1 cellular context compared by ENCODE assay signal in the genomic region with DNA sequence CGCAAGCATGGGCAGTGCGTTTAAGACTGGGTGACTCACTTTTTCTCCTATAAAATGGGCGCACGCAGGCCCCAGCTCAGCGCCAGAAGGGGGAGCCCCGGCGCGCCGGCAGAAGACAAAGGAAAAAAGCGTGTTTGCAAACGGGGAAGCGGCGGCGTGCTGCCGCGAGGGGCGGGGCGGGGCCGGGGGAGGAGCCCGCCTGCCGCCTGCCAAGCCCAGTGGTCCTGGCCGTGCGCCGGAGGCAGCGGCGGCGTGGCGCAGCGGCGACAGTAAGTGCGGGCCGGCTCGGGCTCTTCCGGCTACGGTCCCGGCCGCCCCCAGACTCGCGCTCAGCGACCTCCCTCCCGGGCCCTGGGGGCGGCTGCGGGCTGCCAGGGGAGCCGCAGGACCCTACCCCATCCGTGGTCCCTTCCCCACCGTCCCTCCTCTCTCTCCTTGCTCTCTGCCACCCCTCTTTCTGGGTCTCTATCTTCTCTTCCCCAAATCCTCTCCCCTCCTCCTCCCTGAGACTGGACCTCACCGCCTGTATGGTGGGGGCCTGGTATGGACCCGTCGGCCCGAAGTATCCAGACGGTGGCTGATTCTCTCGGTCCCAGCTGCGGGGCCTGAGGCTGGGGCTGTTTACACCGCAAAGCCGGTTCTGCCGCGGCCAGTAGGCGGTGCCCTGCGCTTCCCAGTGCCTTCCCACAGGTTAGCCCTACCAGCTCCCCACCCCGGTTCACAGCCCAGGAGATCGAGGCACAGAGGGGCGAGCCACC.
TF ChIP-seq lines count a peak whose summit lies in the region.

A gene (plus strand): TSS at position 218 of the 758 bp plus-strand sequence. CDS start 51 bp downstream, at position 269.

TF ChIP-seq in H1, 55 proteins besides CTCF, POLR2A, EP300 and RAD21 (continued from another document):
- TF ChIP-seq, protein P1, sequence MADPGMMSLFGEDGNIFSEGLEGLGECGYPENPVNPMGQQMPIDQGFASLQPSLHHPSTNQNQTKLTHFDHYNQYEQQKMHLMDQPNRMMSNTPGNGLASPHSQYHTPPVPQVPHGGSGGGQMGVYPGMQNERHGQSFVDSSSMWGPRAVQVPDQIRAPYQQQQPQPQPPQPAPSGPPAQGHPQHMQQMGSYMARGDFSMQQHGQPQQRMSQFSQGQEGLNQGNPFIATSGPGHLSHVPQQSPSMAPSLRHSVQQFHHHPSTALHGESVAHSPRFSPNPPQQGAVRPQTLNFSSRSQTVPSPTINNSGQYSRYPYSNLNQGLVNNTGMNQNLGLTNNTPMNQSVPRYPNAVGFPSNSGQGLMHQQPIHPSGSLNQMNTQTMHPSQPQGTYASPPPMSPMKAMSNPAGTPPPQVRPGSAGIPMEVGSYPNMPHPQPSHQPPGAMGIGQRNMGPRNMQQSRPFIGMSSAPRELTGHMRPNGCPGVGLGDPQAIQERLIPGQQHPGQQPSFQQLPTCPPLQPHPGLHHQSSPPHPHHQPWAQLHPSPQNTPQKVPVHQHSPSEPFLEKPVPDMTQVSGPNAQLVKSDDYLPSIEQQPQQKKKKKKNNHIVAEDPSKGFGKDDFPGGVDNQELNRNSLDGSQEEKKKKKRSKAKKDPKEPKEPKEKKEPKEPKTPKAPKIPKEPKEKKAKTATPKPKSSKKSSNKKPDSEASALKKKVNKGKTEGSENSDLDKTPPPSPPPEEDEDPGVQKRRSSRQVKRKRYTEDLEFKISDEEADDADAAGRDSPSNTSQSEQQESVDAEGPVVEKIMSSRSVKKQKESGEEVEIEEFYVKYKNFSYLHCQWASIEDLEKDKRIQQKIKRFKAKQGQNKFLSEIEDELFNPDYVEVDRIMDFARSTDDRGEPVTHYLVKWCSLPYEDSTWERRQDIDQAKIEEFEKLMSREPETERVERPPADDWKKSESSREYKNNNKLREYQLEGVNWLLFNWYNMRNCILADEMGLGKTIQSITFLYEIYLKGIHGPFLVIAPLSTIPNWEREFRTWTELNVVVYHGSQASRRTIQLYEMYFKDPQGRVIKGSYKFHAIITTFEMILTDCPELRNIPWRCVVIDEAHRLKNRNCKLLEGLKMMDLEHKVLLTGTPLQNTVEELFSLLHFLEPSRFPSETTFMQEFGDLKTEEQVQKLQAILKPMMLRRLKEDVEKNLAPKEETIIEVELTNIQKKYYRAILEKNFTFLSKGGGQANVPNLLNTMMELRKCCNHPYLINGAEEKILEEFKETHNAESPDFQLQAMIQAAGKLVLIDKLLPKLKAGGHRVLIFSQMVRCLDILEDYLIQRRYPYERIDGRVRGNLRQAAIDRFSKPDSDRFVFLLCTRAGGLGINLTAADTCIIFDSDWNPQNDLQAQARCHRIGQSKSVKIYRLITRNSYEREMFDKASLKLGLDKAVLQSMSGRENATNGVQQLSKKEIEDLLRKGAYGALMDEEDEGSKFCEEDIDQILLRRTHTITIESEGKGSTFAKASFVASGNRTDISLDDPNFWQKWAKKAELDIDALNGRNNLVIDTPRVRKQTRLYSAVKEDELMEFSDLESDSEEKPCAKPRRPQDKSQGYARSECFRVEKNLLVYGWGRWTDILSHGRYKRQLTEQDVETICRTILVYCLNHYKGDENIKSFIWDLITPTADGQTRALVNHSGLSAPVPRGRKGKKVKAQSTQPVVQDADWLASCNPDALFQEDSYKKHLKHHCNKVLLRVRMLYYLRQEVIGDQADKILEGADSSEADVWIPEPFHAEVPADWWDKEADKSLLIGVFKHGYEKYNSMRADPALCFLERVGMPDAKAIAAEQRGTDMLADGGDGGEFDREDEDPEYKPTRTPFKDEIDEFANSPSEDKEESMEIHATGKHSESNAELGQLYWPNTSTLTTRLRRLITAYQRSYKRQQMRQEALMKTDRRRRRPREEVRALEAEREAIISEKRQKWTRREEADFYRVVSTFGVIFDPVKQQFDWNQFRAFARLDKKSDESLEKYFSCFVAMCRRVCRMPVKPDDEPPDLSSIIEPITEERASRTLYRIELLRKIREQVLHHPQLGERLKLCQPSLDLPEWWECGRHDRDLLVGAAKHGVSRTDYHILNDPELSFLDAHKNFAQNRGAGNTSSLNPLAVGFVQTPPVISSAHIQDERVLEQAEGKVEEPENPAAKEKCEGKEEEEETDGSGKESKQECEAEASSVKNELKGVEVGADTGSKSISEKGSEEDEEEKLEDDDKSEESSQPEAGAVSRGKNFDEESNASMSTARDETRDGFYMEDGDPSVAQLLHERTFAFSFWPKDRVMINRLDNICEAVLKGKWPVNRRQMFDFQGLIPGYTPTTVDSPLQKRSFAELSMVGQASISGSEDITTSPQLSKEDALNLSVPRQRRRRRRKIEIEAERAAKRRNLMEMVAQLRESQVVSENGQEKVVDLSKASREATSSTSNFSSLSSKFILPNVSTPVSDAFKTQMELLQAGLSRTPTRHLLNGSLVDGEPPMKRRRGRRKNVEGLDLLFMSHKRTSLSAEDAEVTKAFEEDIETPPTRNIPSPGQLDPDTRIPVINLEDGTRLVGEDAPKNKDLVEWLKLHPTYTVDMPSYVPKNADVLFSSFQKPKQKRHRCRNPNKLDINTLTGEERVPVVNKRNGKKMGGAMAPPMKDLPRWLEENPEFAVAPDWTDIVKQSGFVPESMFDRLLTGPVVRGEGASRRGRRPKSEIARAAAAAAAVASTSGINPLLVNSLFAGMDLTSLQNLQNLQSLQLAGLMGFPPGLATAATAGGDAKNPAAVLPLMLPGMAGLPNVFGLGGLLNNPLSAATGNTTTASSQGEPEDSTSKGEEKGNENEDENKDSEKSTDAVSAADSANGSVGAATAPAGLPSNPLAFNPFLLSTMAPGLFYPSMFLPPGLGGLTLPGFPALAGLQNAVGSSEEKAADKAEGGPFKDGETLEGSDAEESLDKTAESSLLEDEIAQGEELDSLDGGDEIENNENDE (IDR thresholded peaks at IDR 0.05; ENCODE audit: insufficient replicate concordance, low read length) = no peak
- TF ChIP-seq HDAC2 (IDR thresholded peaks at IDR 0.05; ENCODE audit: borderline replicate concordance in 1 of 2, low read depth in 2 of 2, low read length in 2 of 2) (peak; percentile 34 to 97; a peak in 2 of 4 replicates), KDM4A (IDR thresholded peaks at IDR 0.05; ENCODE audit: low read depth, low read length, severe bottlenecking) (peak; percentile 83), RBBP5 (IDR thresholded peaks at IDR 0.05; ENCODE audit: borderline replicate concordance, low read depth, low read length) (peak; percentile 34; the same call in 1 of the 2 replicates), GTF2F1 (IDR thresholded peaks at IDR 0.05; ENCODE audit: borderline replicate concordance, low read depth, low read length) (no peak), TBP (IDR thresholded peaks at IDR 0.05; ENCODE audit: low read depth, low read length) (0 out of 2 replicates have a peak, but pooled peaks have one; percentile 18), ASH2L (IDR thresholded peaks at IDR 0.05; ENCODE audit: low read length) (no peak), TAF1 (IDR thresholded peaks at IDR 0.05; ENCODE audit: low read depth, low read length) (peak; percentile 58; the same call in 1 of the 2 replicates), KDM1A (IDR thresholded peaks at IDR 0.05; ENCODE audit: borderline replicate concordance, low read length) (peak; percentile 100), RFX5 (IDR thresholded peaks at IDR 0.05; ENCODE audit: borderline replicate concordance, low read depth, low read length) (no peak), KDM5A (IDR thresholded peaks at IDR 0.05; ENCODE audit: low read length) (peak; percentile 56; the same call in 1 of the 2 replicates), SAP30 (IDR thresholded peaks at IDR 0.05; ENCODE audit: insufficient read depth, insufficient replicate concordance, low read length) (peak; percentile 82), NANOG (IDR thresholded peaks at IDR 0.05; ENCODE audit: insufficient read depth, low read depth, low read length, poor library complexity, severe bottlenecking) (no peak)
